Comparison of ENCODE assay signal across 1 cellular context in the genomic region with DNA sequence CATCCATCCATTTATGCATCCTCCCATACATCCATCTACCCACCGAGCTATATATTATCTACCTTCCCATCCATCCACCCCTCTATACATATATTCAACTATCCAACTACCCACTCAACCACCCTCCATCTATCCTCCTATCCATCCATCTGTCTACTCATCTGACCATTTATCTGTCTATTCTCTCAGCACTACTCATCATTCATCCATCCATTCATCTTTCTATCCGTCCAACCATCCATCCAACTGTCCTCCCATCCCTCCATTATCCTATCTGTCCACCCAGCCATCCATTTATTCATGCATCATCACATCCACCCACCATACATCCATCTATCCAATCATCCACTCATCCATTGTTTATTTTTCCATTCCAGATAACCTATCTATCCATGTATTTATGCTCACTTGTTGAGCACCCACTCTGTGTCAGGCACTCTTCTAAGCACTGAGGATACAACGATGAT.
TF ChIP-seq lines count a peak whose summit lies in the region.

No MANE protein-coding gene starts in this region.

TF ChIP-seq in H1, 55 proteins besides CTCF, POLR2A, EP300 and RAD21:
- no peak for TF ChIP-seq SP1 (IDR thresholded peaks at IDR 0.05; ENCODE audit: low read depth, low read length)
